21 cellular contexts compared by ENCODE assay signal in genomic region chr20:63067721-63068560, GRCh38.
"Had no signal": no experiment of that assay in that cellular context is flagged by ENCODE, and none has a peak within 500 bp of the region (broad histone marks: within the 10 kb centered on the region; RNA-seq: fewer than 3 reads in every experiment).

No MANE protein-coding gene starts in this region.

- DNase-seq: activated CD8-positive, alpha-beta memory T cell treated with anti-CD3 and anti-CD28 coated beads for 24 hours; activated CD8-positive, alpha-beta memory T cell treated with anti-CD3 and anti-CD28 coated beads, Interleukin-2, amount 50 U/mL, for 4 hours; activated naive CD8-positive, alpha-beta T cell treated with anti-CD3 and anti-CD28 coated beads, Interleukin-2, amount 10 ng/mL, durations not matched to agents 7 days and 5 days; activated T-cell treated with anti-CD3 and anti-CD28 coated beads, Interleukin-2, amount 50 U/mL, for 24 hours; amniotic stem cell; effector CD8-positive, alpha-beta T cell; erythroblast; foreskin fibroblast; kidney glomerular epithelial cell; retina; stimulated activated CD4-positive, alpha-beta T cell treated with anti-CD3 and anti-CD28 coated beads, Interleukin-1b, Interleukin-23, amount 100 ng/mL, for 48 hours; substantia nigra; T1000; thyroid gland had no signal

- H3K4me1 ChIP-seq: thyroid gland had no signal

- H3K9me3 Mint-ChIP-seq: activated naive CD8-positive, alpha-beta T cell treated with anti-CD3 and anti-CD28 coated beads, Interleukin-2, amount 10 ng/mL, durations not matched to agents 7 days and 5 days; activated T-cell treated with anti-CD3 and anti-CD28 coated beads, Interleukin-2, amount 50 U/mL, for 24 hours; activated T-helper 17 cell treated with anti-CD3 and anti-CD28 coated beads, Interleukin-2, amount 50 U/mL, for 72 hours; dendritic cell treated with granulocyte-macrophage colony-stimulating factor and Interleukin-4, amounts not matched to agents 40 ng/mL and 50 ng/mL, for 4 days; memory B cell; stimulated activated naive CD8-positive, alpha-beta T cell treated with anti-CD3 and anti-CD28 coated beads, Interleukin-15, Interleukin-2, amounts not matched to agents 100 ng/mL and 50 ng/mL, for 24 hours had no signal

- H3K9me3 ChIP-seq: thyroid gland had no signal

- H3K27ac Mint-ChIP-seq: activated naive CD8-positive, alpha-beta T cell treated with anti-CD3 and anti-CD28 coated beads, Interleukin-2, amount 10 ng/mL, durations not matched to agents 7 days and 5 days; activated T-cell treated with anti-CD3 and anti-CD28 coated beads, Interleukin-2, amount 50 U/mL, for 24 hours; activated T-helper 17 cell treated with anti-CD3 and anti-CD28 coated beads, Interleukin-2, amount 50 U/mL, for 72 hours; dendritic cell treated with granulocyte-macrophage colony-stimulating factor and Interleukin-4, amounts not matched to agents 40 ng/mL and 50 ng/mL, for 4 days; memory B cell; progenitor cell of endocrine pancreas; stimulated activated naive CD8-positive, alpha-beta T cell treated with anti-CD3 and anti-CD28 coated beads, Interleukin-15, Interleukin-2, amounts not matched to agents 100 ng/mL and 50 ng/mL, for 24 hours; WTC11 had no signal

- H3K4me3 Mint-ChIP-seq: activated naive CD8-positive, alpha-beta T cell treated with anti-CD3 and anti-CD28 coated beads, Interleukin-2, amount 10 ng/mL, durations not matched to agents 7 days and 5 days; activated T-cell treated with anti-CD3 and anti-CD28 coated beads, Interleukin-2, amount 50 U/mL, for 24 hours; activated T-helper 17 cell treated with anti-CD3 and anti-CD28 coated beads, Interleukin-2, amount 50 U/mL, for 72 hours; dendritic cell treated with granulocyte-macrophage colony-stimulating factor and Interleukin-4, amounts not matched to agents 40 ng/mL and 50 ng/mL, for 4 days; memory B cell; stimulated activated naive CD8-positive, alpha-beta T cell treated with anti-CD3 and anti-CD28 coated beads, Interleukin-15, Interleukin-2, amounts not matched to agents 100 ng/mL and 50 ng/mL, for 24 hours; WTC11 had no signal

- H3K36me3 Mint-ChIP-seq: activated naive CD8-positive, alpha-beta T cell treated with anti-CD3 and anti-CD28 coated beads, Interleukin-2, amount 10 ng/mL, durations not matched to agents 7 days and 5 days; memory B cell; WTC11 had no signal

- H3K36me3 ChIP-seq: cardiac muscle cell, thyroid gland had no signal

- H3K4me1 Mint-ChIP-seq: activated naive CD8-positive, alpha-beta T cell treated with anti-CD3 and anti-CD28 coated beads, Interleukin-2, amount 10 ng/mL, durations not matched to agents 7 days and 5 days; activated T-helper 17 cell treated with anti-CD3 and anti-CD28 coated beads, Interleukin-2, amount 50 U/mL, for 72 hours; memory B cell had no signal

- H3K4me3 ChIP-seq: cardiac muscle cell, thyroid gland had no signal

- H3K27ac ChIP-seq: cardiac muscle cell, thyroid gland had no signal
